ENCODE assay signal across 1 cellular context in genomic region chr11:66799815-66800214, GRCh38.
TF ChIP-seq lines count a peak whose summit lies in the region.

No MANE protein-coding gene starts in this region.

TF ChIP-seq in GM12878, 131 proteins besides CTCF, POLR2A, EP300 and RAD21:
- 0 out of 2 replicates have a peak, but pooled peaks have one; percentile 4 for TF ChIP-seq RUNX3 (IDR thresholded peaks at IDR 0.05; ENCODE audit: low read length)
